In genomic region chr1:47708658-47709301, GRCh38 we compare ENCODE assay signal across 9 cellular contexts.
A peak's percentile ranks its signal among the peaks of the same experiment; 100 is the strongest.
DNase-seq lines count a peak whose midpoint lies in the region; ATAC-seq lines count a peak whose summit lies in the region.
"Had no signal": no experiment of that assay in that cellular context is flagged by ENCODE, and none has a peak within 500 bp of the region (broad histone marks: within the 10 kb centered on the region; RNA-seq: fewer than 3 reads in every experiment).

No MANE protein-coding gene starts in this region.

- WGBS in right cardiac atrium = 5% methylated on average over 42 of the region's 42 CpGs

- no peaks in the 10 kb centered on the region for H3K36me3 ChIP-seq in NT2/D1 (ENCODE audit: insufficient read depth, insufficient read length, low read length)
- H3K36me3 ChIP-seq in skeletal muscle satellite cell (ENCODE audit: insufficient read depth, low read length) = no peaks in the 10 kb centered on the region

- DNase-seq in DMS53 (lab: John Stamatoyannopoulos, UW) = peak; percentile 74
- DNase-seq in DMS53 treated with DMSO at 0.1 percent for 48 hours (lab: John Stamatoyannopoulos, UW; ENCODE audit: unreplicated experiment) = no peak
- DNase-seq in NT2/D1 (ENCODE audit: low read depth, low spot score) = no peak
- DNase-seq in right cardiac atrium = peak in 1 of 3 donors; percentile 26
- no peak for DNase-seq in GM19240 (ENCODE audit: insufficient read length, low spot score)
- DNase-seq in RKO (ENCODE audit: low spot score) = no peak

- no peak overlapping the region for H3K27ac ChIP-seq in right cardiac atrium (ENCODE audit: low read length)
- H3K27ac ChIP-seq: KMS-11 had no signal

- H3K4me3 ChIP-seq in NT2/D1 (ENCODE audit: insufficient read length, low read depth) (peak overlapping the region; percentile 54), right cardiac atrium (ENCODE audit: low read length) (peak overlapping the region; percentile 32), skeletal muscle satellite cell (ENCODE audit: low read length) (peak overlapping the region; percentile 52)

- H3K9me3 ChIP-seq in NT2/D1 (ENCODE audit: insufficient read depth, low read length) = no peaks in the 10 kb centered on the region
- no peaks in the 10 kb centered on the region for H3K9me3 ChIP-seq in right cardiac atrium (ENCODE audit: control insufficient read depth, low read length)
- H3K9me3 ChIP-seq in skeletal muscle satellite cell (replicated peaks; ENCODE audit: low read length) = no peaks in the 10 kb centered on the region

- H3K27me3 ChIP-seq in NT2/D1 (ENCODE audit: insufficient read depth, insufficient read length) (peaks cover 68% of the 10 kb centered on the region), right cardiac atrium (ENCODE audit: control insufficient read depth, insufficient read depth) (no peaks in the 10 kb centered on the region), skeletal muscle satellite cell (ENCODE audit: control insufficient read depth, insufficient read depth, low read length) (peaks cover 88% of the 10 kb centered on the region)

- intact Hi-C loops in right cardiac atrium (cut with DNase I) = loop anchor here in 2 of 4 donors (5.0 to 10.0 kb wide), 3 partner anchors 174 to 514 kb away; partner anchors contain the start of genes FOXD2 (in 1 of the 2) and PDZK1IP1 (in 1 of the 2)

- no peak for ATAC-seq in right cardiac atrium
- ATAC-seq in HG03196 (IDR thresholded peaks at IDR 0.05; ENCODE audit: unreplicated experiment) = no peak

- H3K4me2 ChIP-seq in skeletal muscle satellite cell (ENCODE audit: low read length) = peak overlapping the region; percentile 87

- H3K4me1 ChIP-seq in NT2/D1 (ENCODE audit: insufficient read depth, insufficient read length) = peaks cover 19% of the 10 kb centered on the region
- peaks cover 3% of the 10 kb centered on the region for H3K4me1 ChIP-seq in right cardiac atrium (ENCODE audit: control insufficient read depth, insufficient read depth, low read length)
- peaks cover 15% of the 10 kb centered on the region for H3K4me1 ChIP-seq in skeletal muscle satellite cell (ENCODE audit: control insufficient read depth, insufficient read depth, low read length)

- peak overlapping the region; percentile 74 for H3K9ac ChIP-seq in NT2/D1 (ENCODE audit: insufficient read length, low read depth)
- no peak overlapping the region for H3K9ac ChIP-seq in skeletal muscle satellite cell (ENCODE audit: low read depth, low read length)
